20 cellular contexts compared by ENCODE assay signal in genomic region chr13:110407021-110407420, GRCh38.
DNase-seq lines count a peak whose midpoint lies in the region; ATAC-seq and TF ChIP-seq lines count a peak whose summit lies in the region.
"Had no signal": no experiment of that assay in that cellular context is flagged by ENCODE, and none has a peak within 500 bp of the region (broad histone marks: within the 10 kb centered on the region; RNA-seq: fewer than 3 reads in every experiment).

No MANE protein-coding gene starts in this region.

- H3K27me3 ChIP-seq in SK-N-SH (ENCODE audit: insufficient read depth) (no peaks in the 10 kb centered on the region), fibroblast of lung (ENCODE audit: control insufficient read depth, insufficient read depth, low read length) (no peaks in the 10 kb centered on the region), rectal smooth muscle tissue (ENCODE audit: control insufficient read depth, insufficient read depth, low read length) (no peaks in the 10 kb centered on the region), vagina (no peaks in the 10 kb centered on the region)
- H3K27me3 ChIP-seq: BLaER1, foreskin keratinocyte had no signal

- TF ChIP-seq RAD21 in SK-N-SH (IDR thresholded peaks at IDR 0.05; ENCODE audit: low read length) = no peak

- H3K79me2 ChIP-seq in SK-N-SH (ENCODE audit: insufficient read depth) (peaks cover 62% of the 10 kb centered on the region), fibroblast of lung (ENCODE audit: control insufficient read depth, insufficient read depth, low read length) (no peaks in the 10 kb centered on the region)

- no peaks in the 10 kb centered on the region for H3K9me2 ChIP-seq in SK-N-SH

- no peak for DNase-seq in SK-N-SH
- no peak for DNase-seq in fibroblast of lung (ENCODE audit: low read depth in 2 of 2)
- no peak for DNase-seq in vagina (ENCODE audit: extremely low spot score in 2 of 2)
- DNase-seq in DMS 273 (lab: John Stamatoyannopoulos, UW; ENCODE audit: unreplicated experiment) = no peak
- no peak for DNase-seq in SK-N-DZ (ENCODE audit: low spot score)
- DNase-seq: activated B cell treated with CpG ODN at 0.5 μM for 24 hours; activated CD8-positive, alpha-beta memory T cell treated with anti-CD3 and anti-CD28 coated beads for 24 hours; caudate nucleus; foreskin keratinocyte; left lung; NCI-H2081; stimulated activated naive CD8-positive, alpha-beta T cell treated with anti-CD3 and anti-CD28 coated beads, Interleukin-15, amount 100 ng/mL, for 72 hours; T-helper 2 cell had no signal

- H3K9ac ChIP-seq in SK-N-SH (peak overlapping the region; percentile 24; the same call in 1 of the 2 replicates), fibroblast of lung (ENCODE audit: insufficient read depth, low read length) (peak overlapping the region; percentile 29), rectal smooth muscle tissue (ENCODE audit: low read length) (no peak overlapping the region)
- H3K9ac ChIP-seq: BLaER1 had no signal

- no peak for TF ChIP-seq EP300 in SK-N-SH (IDR thresholded peaks at IDR 0.05; ENCODE audit: borderline replicate concordance in 1 of 2, low read depth in 1 of 2, low read length in 1 of 2)

- no peaks in the 10 kb centered on the region for H3K36me3 ChIP-seq in SK-N-SH (replicated peaks in 1 of 2; ENCODE audit: control insufficient read depth in 1 of 2, insufficient read depth in 2 of 2, low read length in 1 of 2)
- no peaks in the 10 kb centered on the region for H3K36me3 ChIP-seq in fibroblast of lung (ENCODE audit: control insufficient read depth, insufficient read depth, low read length)
- no peaks in the 10 kb centered on the region for H3K36me3 ChIP-seq in rectal smooth muscle tissue (ENCODE audit: control insufficient read depth, insufficient read depth, low read length)
- H3K36me3 ChIP-seq in vagina = no peaks in the 10 kb centered on the region
- H3K36me3 ChIP-seq: BLaER1, left lung had no signal

- POLR2A ChIA-PET in SK-N-SH (lab: Yijun Ruan, JAX) = no interaction called here

- WGBS in SK-N-SH (ENCODE audit: low lambda C conversion rate) = 96% methylated on average over 13 of the region's 14 CpGs

- H2AFZ ChIP-seq in SK-N-SH (ENCODE audit: low read depth) (no peak overlapping the region), fibroblast of lung (ENCODE audit: low read length) (no peak overlapping the region)

- peaks cover 28 to 81% of the 10 kb centered on the region in 2 experiments for H3K4me1 ChIP-seq in SK-N-SH (ENCODE audit: control insufficient read depth in 1 of 2, insufficient read depth in 2 of 2, low read depth in 1 of 2, low read length in 1 of 2)
- peaks cover 68% of the 10 kb centered on the region for H3K4me1 ChIP-seq in fibroblast of lung (ENCODE audit: control insufficient read depth, extremely low read depth, insufficient read depth, low read length)
- peaks cover 50% of the 10 kb centered on the region for H3K4me1 ChIP-seq in rectal smooth muscle tissue (ENCODE audit: control insufficient read depth, insufficient read depth, low read length)
- peaks cover 51% of the 10 kb centered on the region for H3K4me1 ChIP-seq in vagina

- no peak for TF ChIP-seq POLR2A in vagina (IDR thresholded peaks at IDR 0.05)

- TF ChIP-seq CTCF in SK-N-SH (IDR thresholded peaks at IDR 0.05) (no peak), fibroblast of lung (conservative IDR thresholded peaks at IDR 0.05 in 1 of 2, IDR thresholded peaks at IDR 0.05 in 1 of 2; ENCODE audit: low read depth in 1 of 2, low read length in 2 of 2) (no peak), vagina (IDR thresholded peaks at IDR 0.05) (no peak)

- intact Hi-C loops in vagina (cut with DNase I) = loop anchor here (5.0 kb wide), 1 partner anchor 170 kb away; no protein-coding TSS in a partner anchor

- no peaks in the 10 kb centered on the region for H3K9me3 ChIP-seq in SK-N-SH
- H3K9me3 ChIP-seq in fibroblast of lung (ENCODE audit: control insufficient read depth, insufficient read depth, low read depth, low read length) = no peaks in the 10 kb centered on the region
- no peaks in the 10 kb centered on the region for H3K9me3 ChIP-seq in vagina
- H3K9me3 ChIP-seq: BLaER1, left lung had no signal

- H3K27ac ChIP-seq in SK-N-SH (ENCODE audit: low read depth in 2 of 2, low read length in 1 of 2) (peak overlapping the region in 1 of 2 experiments; percentile 82; a peak in 2 of 4 replicates), fibroblast of lung (ENCODE audit: insufficient read depth, low read length) (peak overlapping the region; percentile 66), rectal smooth muscle tissue (ENCODE audit: low read depth, low read length) (peak overlapping the region; percentile 72), vagina (peak overlapping the region; percentile 65)
- H3K27ac ChIP-seq: 22Rv1, BLaER1, foreskin keratinocyte had no signal

- H3K4me2 ChIP-seq in SK-N-SH (no peak overlapping the region), fibroblast of lung (ENCODE audit: extremely low read depth, insufficient read depth, low read length) (no peak overlapping the region)

- H4K20me1 ChIP-seq in SK-N-SH (ENCODE audit: insufficient read depth) = no peaks in the 10 kb centered on the region
- no peaks in the 10 kb centered on the region for H4K20me1 ChIP-seq in fibroblast of lung (ENCODE audit: control insufficient read depth, extremely low read depth, insufficient read depth, low read length)
- H4K20me1 ChIP-seq: BLaER1 had no signal

- CTCF ChIA-PET in SK-N-SH (lab: Yijun Ruan, JAX) = interaction anchor here (0.9 to 2.0 kb wide), 3 partner anchors 44 to 209 kb away, joined by 3 to 7 read pairs (median 3); no protein-coding TSS in a partner anchor

- H3K4me3 ChIP-seq in SK-N-SH (ENCODE audit: low read depth in 2 of 2, low read length in 1 of 2) = no peak overlapping the region
- no peak overlapping the region for H3K4me3 ChIP-seq in fibroblast of lung (replicated peaks in 1 of 4; ENCODE audit: control extremely low read depth in 1 of 4, insufficient read depth in 1 of 4, low read depth in 3 of 4, low read length in 4 of 4)
- H3K4me3 ChIP-seq in rectal smooth muscle tissue (ENCODE audit: low read length) = no peak overlapping the region
- no peak overlapping the region for H3K4me3 ChIP-seq in vagina
- H3K4me3 ChIP-seq: BLaER1, GM12878, left lung had no signal

- ATAC-seq in SK-N-SH treated with all-trans-retinoic acid at 6 μM for 48 hours (no peak), HG02970 (IDR thresholded peaks at IDR 0.05; ENCODE audit: low FRiP score, unreplicated experiment) (no peak)
- ATAC-seq: foreskin keratinocyte; GM12878; left lung; Right ventricle myocardium inferior; stimulated activated naive CD8-positive, alpha-beta T cell treated with anti-CD3 and anti-CD28 coated beads, Interleukin-15, amount 100 ng/mL, for 72 hours had no signal

- peaks cover 67% of the 10 kb centered on the region for H3F3A ChIP-seq in SK-N-SH (replicated peaks; ENCODE audit: insufficient read depth)

TF ChIP-seq in SK-N-SH, 30 proteins besides CTCF, POLR2A, EP300 and RAD21 (continues in another document):
- TF ChIP-seq MEF2A (IDR thresholded peaks at IDR 0.05; ENCODE audit: borderline replicate concordance, low read depth) (no peak), NFIC (IDR thresholded peaks at IDR 0.05; ENCODE audit: borderline replicate concordance) (no peak), MXI1 (IDR thresholded peaks at IDR 0.05; ENCODE audit: low read depth, low read length) (no peak), RCOR1 (IDR thresholded peaks at IDR 0.05; ENCODE audit: low read length) (no peak), RXRA (IDR thresholded peaks at IDR 0.05; ENCODE audit: borderline replicate concordance, low read depth) (no peak)
- TF ChIP-seq, protein P1, sequence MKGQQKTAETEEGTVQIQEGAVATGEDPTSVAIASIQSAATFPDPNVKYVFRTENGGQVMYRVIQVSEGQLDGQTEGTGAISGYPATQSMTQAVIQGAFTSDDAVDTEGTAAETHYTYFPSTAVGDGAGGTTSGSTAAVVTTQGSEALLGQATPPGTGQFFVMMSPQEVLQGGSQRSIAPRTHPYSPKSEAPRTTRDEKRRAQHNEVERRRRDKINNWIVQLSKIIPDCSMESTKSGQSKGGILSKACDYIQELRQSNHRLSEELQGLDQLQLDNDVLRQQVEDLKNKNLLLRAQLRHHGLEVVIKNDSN (IDR thresholded peaks at IDR 0.05; ENCODE audit: borderline replicate concordance, low read depth) = no peak
- TF ChIP-seq, protein P2, sequence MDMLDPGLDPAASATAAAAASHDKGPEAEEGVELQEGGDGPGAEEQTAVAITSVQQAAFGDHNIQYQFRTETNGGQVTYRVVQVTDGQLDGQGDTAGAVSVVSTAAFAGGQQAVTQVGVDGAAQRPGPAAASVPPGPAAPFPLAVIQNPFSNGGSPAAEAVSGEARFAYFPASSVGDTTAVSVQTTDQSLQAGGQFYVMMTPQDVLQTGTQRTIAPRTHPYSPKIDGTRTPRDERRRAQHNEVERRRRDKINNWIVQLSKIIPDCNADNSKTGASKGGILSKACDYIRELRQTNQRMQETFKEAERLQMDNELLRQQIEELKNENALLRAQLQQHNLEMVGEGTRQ (IDR thresholded peaks at IDR 0.05; ENCODE audit: borderline replicate concordance, low read depth, low read length) = no peak

TF ChIP-seq in SK-N-SH treated with all-trans-retinoic acid at 6 μM for 48 hours, 23 proteins besides CTCF, POLR2A, EP300 and RAD21:
- TF ChIP-seq BACH2 (CRISPR knock-in tag; IDR thresholded peaks at IDR 0.05; ENCODE audit: borderline replicate concordance) = no peak
TF ChIP-seq in SK-N-SH treated with all-trans-retinoic acid at 6 μM for 48 hours: peak in this region for 0.
